ENCODE assay signal across 11 cellular contexts in the genomic region with DNA sequence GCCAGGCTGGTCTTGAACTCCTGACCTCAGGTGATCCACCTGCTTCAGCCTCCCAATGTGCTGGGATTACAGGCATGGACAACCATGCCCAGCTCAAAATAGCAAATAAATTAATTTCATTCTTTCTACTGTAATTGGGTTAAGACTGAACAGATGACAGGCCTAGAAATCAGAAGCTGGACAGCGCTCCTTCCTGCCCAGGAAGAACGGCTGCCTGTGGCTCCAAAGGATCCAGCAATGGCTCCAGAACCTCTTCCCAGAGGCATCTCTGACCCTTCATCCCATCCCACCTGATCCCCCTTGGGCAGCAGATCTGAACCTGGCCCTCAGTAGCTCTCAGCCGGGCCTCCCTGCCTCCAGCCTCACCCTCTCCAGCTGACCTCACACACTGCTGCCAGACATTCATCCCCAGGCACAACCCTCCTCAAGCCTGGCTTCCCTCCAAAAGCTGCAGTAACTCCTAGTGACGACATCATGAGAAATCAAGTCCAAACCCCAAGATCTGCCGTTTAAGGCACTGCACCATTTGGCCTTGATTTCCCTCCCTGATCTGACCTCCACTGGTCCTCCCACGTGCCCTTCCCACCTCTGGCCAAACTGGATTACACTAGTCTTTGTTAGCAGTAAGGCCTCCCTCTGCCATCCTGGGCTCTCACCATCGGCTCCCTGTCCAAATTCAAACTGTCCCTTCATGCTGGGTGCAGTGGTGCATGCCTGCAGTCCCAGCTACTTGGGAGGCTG. TPM values are rescaled to one million over a fixed set of nuclear protein-coding genes. Genes with fewer than 3 reads are reported as not detected.
DNase-seq lines count a peak whose midpoint lies in the region; ATAC-seq, FAIRE-seq and TF ChIP-seq lines count a peak whose summit lies in the region.
"Had no signal": no experiment of that assay in that cellular context is flagged by ENCODE, and none has a peak within 500 bp of the region (broad histone marks: within the 10 kb centered on the region; RNA-seq: fewer than 3 reads in every experiment).

No MANE protein-coding gene starts in this region.

- H3K4me1 ChIP-seq in neural progenitor cell = peaks cover 4% of the 10 kb centered on the region

- H3K4me2 ChIP-seq in neural progenitor cell = no peak overlapping the region

- no peaks in the 10 kb centered on the region for H4K20me1 ChIP-seq in neural progenitor cell (ENCODE audit: low read depth)

- H3K4me3 ChIP-seq in bronchial epithelial cell (ENCODE audit: low read depth, low read length) (no peak overlapping the region), neural progenitor cell (no peak overlapping the region)

- H3K79me2 ChIP-seq in neural progenitor cell (ENCODE audit: low read depth) = no peaks in the 10 kb centered on the region

- H3K9me3 Mint-ChIP-seq in T-helper 2 cell treated with Interferon-gamma antibody and Interleukin-4, amounts not matched to agents 5 μg/mL and 100 μg/mL, for 36 hours = no peaks in the 10 kb centered on the region
- H3K9me3 Mint-ChIP-seq in neural progenitor cell = no peaks in the 10 kb centered on the region

- DNase-seq in T-helper 2 cell treated with Interferon-gamma antibody and Interleukin-4, amounts not matched to agents 5 μg/mL and 100 μg/mL, for 36 hours (ENCODE audit: low spot score) = no peak
- no peak for DNase-seq in T-helper 2 cell
- peak; percentile 81 for DNase-seq in M059J (ENCODE audit: low read depth)
- DNase-seq in bronchial epithelial cell (ENCODE audit: low read depth) = peak; percentile 71
- DNase-seq in neural progenitor cell (ENCODE audit: low spot score) = no peak
- DNase-seq: activated CD8-positive, alpha-beta memory T cell treated with anti-CD3 and anti-CD28 coated beads for 24 hours; mesendoderm had no signal

- no peaks in the 10 kb centered on the region for H3K9me3 ChIP-seq in neural progenitor cell (ENCODE audit: low read depth)

- H3F3A ChIP-seq in neural progenitor cell (ENCODE audit: low read depth) = peaks cover 11% of the 10 kb centered on the region

- peak overlapping the region; percentile 13 for H3K4me3 Mint-ChIP-seq in T-helper 2 cell treated with Interferon-gamma antibody and Interleukin-4, amounts not matched to agents 5 μg/mL and 100 μg/mL, for 36 hours
- H3K4me3 Mint-ChIP-seq in neural progenitor cell = peak overlapping the region; percentile 69

- no peaks in the 10 kb centered on the region for H3K27me3 Mint-ChIP-seq in T-helper 2 cell treated with Interferon-gamma antibody and Interleukin-4, amounts not matched to agents 5 μg/mL and 100 μg/mL, for 36 hours (ENCODE audit: low read depth)
- peaks cover 8% of the 10 kb centered on the region for H3K27me3 Mint-ChIP-seq in neural progenitor cell (ENCODE audit: insufficient read depth, low read depth)

- no peaks in the 10 kb centered on the region for H3K27me3 ChIP-seq in bronchial epithelial cell (ENCODE audit: control insufficient read depth, insufficient read depth, low read length)
- peaks cover 8% of the 10 kb centered on the region for H3K27me3 ChIP-seq in neural progenitor cell

- peaks cover 23% of the 10 kb centered on the region for H3K36me3 Mint-ChIP-seq in T-helper 2 cell treated with Interferon-gamma antibody and Interleukin-4, amounts not matched to agents 5 μg/mL and 100 μg/mL, for 36 hours (ENCODE audit: low read depth)
- H3K36me3 Mint-ChIP-seq in neural progenitor cell = peaks cover 5% of the 10 kb centered on the region

- peaks cover 7% of the 10 kb centered on the region for H3K36me3 ChIP-seq in bronchial epithelial cell (ENCODE audit: control insufficient read depth, insufficient read depth, low read length)
- no peaks in the 10 kb centered on the region for H3K36me3 ChIP-seq in neural progenitor cell

- H2AFZ ChIP-seq in neural progenitor cell (replicated peaks) = no peak overlapping the region

- H3K27ac ChIP-seq in neural progenitor cell = no peak overlapping the region

- TF ChIP-seq CTCF in bronchial epithelial cell (IDR thresholded peaks at IDR 0.05; ENCODE audit: insufficient read depth, low read length, severe bottlenecking) (no peak), neural progenitor cell (IDR thresholded peaks at IDR 0.05) (no peak)

- H3K9ac ChIP-seq in neural progenitor cell = no peak overlapping the region

- peak; percentile 92 for FAIRE-seq in bronchial epithelial cell (lab: Jason Lieb, UNC)

- H3K27ac Mint-ChIP-seq in T-helper 2 cell treated with Interferon-gamma antibody and Interleukin-4, amounts not matched to agents 5 μg/mL and 100 μg/mL, for 36 hours = peak overlapping the region; percentile 3
- peak overlapping the region; percentile 89 for H3K27ac Mint-ChIP-seq in neural progenitor cell

- peaks cover 23% of the 10 kb centered on the region for H3K4me1 Mint-ChIP-seq in T-helper 2 cell treated with Interferon-gamma antibody and Interleukin-4, amounts not matched to agents 5 μg/mL and 100 μg/mL, for 36 hours (ENCODE audit: low read depth)
- peaks cover 9% of the 10 kb centered on the region for H3K4me1 Mint-ChIP-seq in neural progenitor cell

- ATAC-seq in GM21515 (IDR thresholded peaks at IDR 0.05; ENCODE audit: unreplicated experiment) (no peak), GM19463 (IDR thresholded peaks at IDR 0.05; ENCODE audit: unreplicated experiment) (no peak), GM21619 (IDR thresholded peaks at IDR 0.05; ENCODE audit: unreplicated experiment) (no peak)
- ATAC-seq: sciatic nerve had no signal

RNA-seq across cellular contexts. Expression of gene MIF4GD, which starts 3.1 kb away (rescaled TPM):
- total RNA-seq in M059J (2014; rRNA removed; shearing (Covaris generic)) = 14.3 and 19.4 TPM in 2 replicates
- total RNA-seq in bronchial epithelial cell = 30.0 and 36.4 TPM in 2 replicates
- total RNA-seq in neural progenitor cell (ENCODE audit: low replicate concordance) = 17.7 and 27.5 TPM in 2 replicates

RNA-seq across cellular contexts. Expression of gene MRPS7, which starts 12.5 kb away (rescaled TPM):
- 36.4 and 44.7 TPM in 2 replicates for total RNA-seq in M059J (2014; rRNA removed; shearing (Covaris generic))
- total RNA-seq in bronchial epithelial cell (83.3 and 83.5 TPM in 2 replicates), neural progenitor cell (ENCODE audit: low replicate concordance) (43.3 and 48.7 TPM in 2 replicates)

RNA-seq across cellular contexts. Expression of gene GGA3, which starts 12.7 kb away (rescaled TPM):
- total RNA-seq in M059J (2014; rRNA removed; shearing (Covaris generic)) = 10.2 and 18.1 TPM in 2 replicates
- 14.5 and 14.7 TPM in 2 replicates for total RNA-seq in bronchial epithelial cell
- 28.0 and 37.3 TPM in 2 replicates for total RNA-seq in neural progenitor cell (ENCODE audit: low replicate concordance)

RNA-seq across cellular contexts. Expression of gene SLC25A19, which starts 15.1 kb away (rescaled TPM):
- total RNA-seq in M059J (2014; rRNA removed; shearing (Covaris generic)) = 6.7 and 12.5 TPM in 2 replicates
- 10.2 and 12.1 TPM in 2 replicates for total RNA-seq in bronchial epithelial cell
- 5.2 and 10.4 TPM in 2 replicates for total RNA-seq in neural progenitor cell (ENCODE audit: low replicate concordance)

Comparison
In these comparisons a context has a peak if more than half of its experiments do, and no peak if none do; other contexts are left out.
1. DNase-seq: peak in M059J (single experiment) and bronchial epithelial cell (single experiment); none in T-helper 2 cell treated with Interferon-gamma antibody and Interleukin-4, amounts not matched to agents 5 μg/mL and 100 μg/mL, for 36 hours (single experiment), T-helper 2 cell (0 of 5) and neural progenitor cell (single experiment).